In genomic region chr14:49598479-49599301, GRCh38 we compare ENCODE assay signal across 8 cellular contexts. TPM values are rescaled to one million over a fixed set of nuclear protein-coding genes. Genes with fewer than 3 reads are reported as not detected.
DNase-seq lines count a peak whose midpoint lies in the region; ATAC-seq and FAIRE-seq lines count a peak whose summit lies in the region.

A gene with protein sequence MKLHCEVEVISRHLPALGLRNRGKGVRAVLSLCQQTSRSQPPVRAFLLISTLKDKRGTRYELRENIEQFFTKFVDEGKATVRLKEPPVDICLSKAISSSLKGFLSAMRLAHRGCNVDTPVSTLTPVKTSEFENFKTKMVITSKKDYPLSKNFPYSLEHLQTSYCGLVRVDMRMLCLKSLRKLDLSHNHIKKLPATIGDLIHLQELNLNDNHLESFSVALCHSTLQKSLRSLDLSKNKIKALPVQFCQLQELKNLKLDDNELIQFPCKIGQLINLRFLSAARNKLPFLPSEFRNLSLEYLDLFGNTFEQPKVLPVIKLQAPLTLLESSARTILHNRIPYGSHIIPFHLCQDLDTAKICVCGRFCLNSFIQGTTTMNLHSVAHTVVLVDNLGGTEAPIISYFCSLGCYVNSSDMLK (plus strand): TSS chr14:49598940. CDS start chr14:49599021, 81 bp downstream.

- in situ Hi-C loops in endometrial microvascular endothelial cells (cut with HindIII; ENCODE audit: inconsistent ontology term, low pct_unique_long_range_greater_than_20kb, low sequenced_read_pairs) = no loop called here

- DNase-seq in COR-L47 (lab: John Stamatoyannopoulos, UW) (peak; percentile 77), HTR-8/SVneo (ENCODE audit: insufficient read length, low spot score) (peak; percentile 57), NOMO-1 treated with dmso at 0.1 percent for 144 hours (lab: John Stamatoyannopoulos, UW; ENCODE audit: unreplicated experiment) (peak; percentile 81), midbrain (lab: John Stamatoyannopoulos, UW) (peak; percentile 78)
- peak; percentile 84 for DNase-seq in activated CD8-positive, alpha-beta memory T cell treated with anti-CD3 and anti-CD28 coated beads, Interleukin-2, amount 50 U/mL, for 4 hours
- DNase-seq in stimulated activated CD8-positive, alpha-beta memory T cell treated with anti-CD3 and anti-CD28 coated beads, Interleukin-15, amount 100 ng/mL, for 48 hours (ENCODE audit: low read depth in 2 of 2) = peak; percentile 71 to 73

- peak; percentile 40 for ATAC-seq in GM21367 (IDR thresholded peaks at IDR 0.05; ENCODE audit: unreplicated experiment)

- FAIRE-seq in HTR-8/SVneo (lab: Jason Lieb, UNC) = peak; percentile 68

RNA-seq across cellular contexts. Expression of the gene that starts here (rescaled TPM):
- total RNA-seq in endometrial microvascular endothelial cells (ENCODE audit: inconsistent ontology term) = 29.9 TPM

Comparison
In these comparisons a context has a peak if more than half of its experiments do, and no peak if none do; other contexts are left out.
1. Peak in every context shown above with its lines: DNase-seq and ATAC-seq.